Comparison of ENCODE assay signal across 22 cellular contexts in genomic region chr12:107058190-107058589, GRCh38.
"Had no signal": no experiment of that assay in that cellular context is flagged by ENCODE, and none has a peak within 500 bp of the region (broad histone marks: within the 10 kb centered on the region; RNA-seq: fewer than 3 reads in every experiment).

No MANE protein-coding gene starts in this region.

- ATAC-seq: activated CD4-positive, alpha-beta T cell treated with anti-CD3 and anti-CD28 coated beads for 36 hours; activated T-helper 17 cell treated with anti-CD3 and anti-CD28 coated beads, Interleukin-2, amount 50 U/mL, for 72 hours had no signal

- H3K27ac ChIP-seq: KMS-11, Peyer's patch, VCaP had no signal

- DNase-seq: activated CD4-positive, alpha-beta memory T cell treated with anti-CD3 and anti-CD28 coated beads, Interleukin-2, amount 10 ng/mL, durations not matched to agents 7 days and 5 days; activated CD4-positive, alpha-beta T cell treated with anti-CD3 and anti-CD28 coated beads for 36 hours; activated CD4-positive, alpha-beta T cell treated with anti-CD3 and anti-CD28 coated beads, Interleukin-2, amount 50 U/mL, for 1 hour; activated CD4-positive, CD25-positive, alpha-beta regulatory T cell; activated gamma-delta T cell; activated naive CD4-positive, alpha-beta T cell treated with anti-CD3 and anti-CD28 coated beads for 36 hours; activated T-cell treated with anti-CD3 and anti-CD28 coated beads for 4 hours; activated T-cell treated with anti-CD3 and anti-CD28 coated beads, Interleukin-2, amount 50 U/mL, for 48 hours; amygdala; central memory CD4-positive, alpha-beta T cell; NCI-H1092; NCI-H1417; NCI-H1694; NCI-H2029 treated with DMSO at 0.1 percent for 48 hours; NCI-H345; NCI-H510A; NCI-H69; Peyer's patch; SIG-M5 had no signal

- H3K27me3 ChIP-seq: Peyer's patch had no signal

- H3K36me3 ChIP-seq: Peyer's patch had no signal

- H3K4me1 ChIP-seq: Peyer's patch had no signal

- H3K4me3 ChIP-seq: Peyer's patch had no signal
